15 cellular contexts compared by ENCODE assay signal in the genomic region with DNA sequence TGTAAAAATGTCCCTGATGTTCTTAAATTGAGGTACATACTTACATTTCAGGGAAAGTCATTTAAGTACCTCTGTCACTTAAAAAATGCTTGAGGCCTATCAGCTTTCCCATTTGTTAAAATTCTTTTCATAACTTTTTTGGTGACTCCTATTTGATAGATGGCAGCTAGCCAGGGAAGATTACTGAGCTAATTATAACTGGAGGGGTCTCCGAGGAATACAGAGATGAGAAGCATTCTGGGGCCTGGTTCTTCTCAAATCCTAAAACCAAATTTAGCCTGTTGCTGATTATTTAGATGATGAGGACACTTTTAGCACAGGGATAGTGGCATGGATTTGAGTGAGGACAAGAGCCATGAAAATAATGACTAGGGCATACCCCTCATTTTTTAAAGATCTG. TPM values are rescaled to one million over a fixed set of nuclear protein-coding genes. Genes with fewer than 3 reads are reported as not detected.
DNase-seq lines count a peak whose midpoint lies in the region; ATAC-seq and TF ChIP-seq lines count a peak whose summit lies in the region.
"Had no signal": no experiment of that assay in that cellular context is flagged by ENCODE, and none has a peak within 500 bp of the region (broad histone marks: within the 10 kb centered on the region; RNA-seq: fewer than 3 reads in every experiment).

No MANE protein-coding gene starts in this region.

- peaks cover 5 to 61% (median 23%) of the 10 kb centered on the region in 11 experiments; a peak in 12 of 22 replicates for H4K20me1 ChIP-seq in BLaER1 treated with 17β-estradiol and CSF1 and Interleukin-3, amounts not matched to agents 10 nM and 100 nM
- H4K20me1 ChIP-seq in osteoblast (ENCODE audit: insufficient read depth, low read length): peaks cover 42% of the 10 kb centered on the region

- H3K14ac ChIP-seq in mesenchymal stem cell (ENCODE audit: low read length in 2 of 2): no peak overlapping the region

- no peak overlapping the region for H4K8ac ChIP-seq in mesenchymal stem cell (ENCODE audit: low read length)

- H2BK120ac ChIP-seq in mesenchymal stem cell (ENCODE audit: low read depth, low read length): no peak overlapping the region

- WGBS in mesenchymal stem cell: 6% methylated on average over 1 of the region's 1 CpG

- no peak overlapping the region; a peak in 2 of 22 replicates for H3K27ac ChIP-seq in BLaER1 treated with 17β-estradiol and CSF1 and Interleukin-3, amounts not matched to agents 10 nM and 100 nM
- H3K27ac ChIP-seq in HUES48 (ENCODE audit: low read depth, low read length): peak overlapping the region; percentile 76
- no peak overlapping the region for H3K27ac ChIP-seq in mesenchymal stem cell (ENCODE audit: low read length, poor library complexity, severe bottlenecking)
- H3K27ac ChIP-seq in osteoblast (ENCODE audit: low read depth, low read length): no peak overlapping the region
- H3K27ac ChIP-seq: C4-2B had no signal

- H3K23ac ChIP-seq in mesenchymal stem cell (ENCODE audit: low read length in 2 of 2): no peak overlapping the region

- peaks cover 0 to 34% (median 17%) of the 10 kb centered on the region in 11 experiments; a peak in 16 of 22 replicates for H3K9me3 ChIP-seq in BLaER1 treated with 17β-estradiol and CSF1 and Interleukin-3, amounts not matched to agents 10 nM and 100 nM (replicated peaks in 1 of 11)
- H3K9me3 ChIP-seq in HUES48 (ENCODE audit: control insufficient read depth, insufficient read depth, low read length): no peaks in the 10 kb centered on the region
- H3K9me3 ChIP-seq in mesenchymal stem cell (ENCODE audit: control insufficient read depth, low read length): no peaks in the 10 kb centered on the region
- H3K9me3 ChIP-seq in osteoblast (ENCODE audit: low read depth, low read length): no peaks in the 10 kb centered on the region

- no peak overlapping the region for H2AK5ac ChIP-seq in mesenchymal stem cell (ENCODE audit: low read length, severe bottlenecking)

- H3K4me3 Mint-ChIP-seq in chondrocyte (ENCODE audit: unreplicated experiment): no peak overlapping the region
- H3K4me3 Mint-ChIP-seq: stimulated activated effector memory CD8-positive, alpha-beta T cell treated with anti-CD3 and anti-CD28 coated beads, Interleukin-12 subunit alpha, Interleukin-12 subunit beta, amount 100 ng/mL, for 72 hours had no signal

- H3K4me1 ChIP-seq in BLaER1 treated with 17β-estradiol and CSF1 and Interleukin-3, amounts not matched to agents 10 nM and 100 nM: peaks cover 25 to 69% (median 43%) of the 10 kb centered on the region in 10 experiments
- peaks cover 55% of the 10 kb centered on the region for H3K4me1 ChIP-seq in HUES48 (ENCODE audit: control insufficient read depth, insufficient read depth, low read length)
- no peaks in the 10 kb centered on the region for H3K4me1 ChIP-seq in mesenchymal stem cell (ENCODE audit: control insufficient read depth, insufficient read depth, low read depth, low read length)
- H3K4me1 ChIP-seq in osteoblast (ENCODE audit: insufficient read depth, low read length): peaks cover 31% of the 10 kb centered on the region

- H3K4me2 ChIP-seq in BLaER1 treated with 17β-estradiol and CSF1 and Interleukin-3, amounts not matched to agents 10 nM and 100 nM: peak overlapping the region; percentile 15 to 96 (median 65); a peak in 17 of 22 replicates
- no peak overlapping the region for H3K4me2 ChIP-seq in mesenchymal stem cell (ENCODE audit: low read length, poor library complexity, severe bottlenecking)
- no peak overlapping the region for H3K4me2 ChIP-seq in osteoblast (ENCODE audit: insufficient read depth, low read length)

- no peaks in the 10 kb centered on the region for H3K27me3 Mint-ChIP-seq in chondrocyte (ENCODE audit: low read depth)

- H2AFZ ChIP-seq in mesenchymal stem cell (ENCODE audit: low read depth, low read length) (no peak overlapping the region), osteoblast (ENCODE audit: low read length) (no peak overlapping the region)

- no peak overlapping the region for H4K91ac ChIP-seq in mesenchymal stem cell (ENCODE audit: low read length)

- no peak overlapping the region for H2BK15ac ChIP-seq in mesenchymal stem cell (ENCODE audit: low read depth, poor library complexity, severe bottlenecking)

- no peak overlapping the region for H3K9ac ChIP-seq in BLaER1 treated with 17β-estradiol and CSF1 and Interleukin-3, amounts not matched to agents 10 nM and 100 nM
- H3K9ac ChIP-seq in HUES48 (ENCODE audit: low read depth, low read length): peak overlapping the region; percentile 50
- H3K9ac ChIP-seq in mesenchymal stem cell (ENCODE audit: low read length): no peak overlapping the region

- peaks cover 94% of the 10 kb centered on the region for H3K79me2 ChIP-seq in osteoblast (ENCODE audit: insufficient read depth, low read length)

- H3K36me3 Mint-ChIP-seq in chondrocyte (ENCODE audit: low read depth): no peaks in the 10 kb centered on the region

- no peaks in the 10 kb centered on the region for H3K27me3 ChIP-seq in BLaER1 treated with 17β-estradiol and CSF1 and Interleukin-3, amounts not matched to agents 10 nM and 100 nM
- no peaks in the 10 kb centered on the region for H3K27me3 ChIP-seq in HUES48 (ENCODE audit: control insufficient read depth, insufficient read depth, low read length)
- H3K27me3 ChIP-seq in mesenchymal stem cell (ENCODE audit: control insufficient read depth in 1 of 2, insufficient read depth in 1 of 2, low read length in 2 of 2): no peaks in the 10 kb centered on the region
- no peaks in the 10 kb centered on the region for H3K27me3 ChIP-seq in osteoblast (ENCODE audit: insufficient read depth, low read length)

- H3K27ac Mint-ChIP-seq in chondrocyte (ENCODE audit: unreplicated experiment): peak overlapping the region; percentile 75
- H3K27ac Mint-ChIP-seq: stimulated activated effector memory CD8-positive, alpha-beta T cell treated with anti-CD3 and anti-CD28 coated beads, Interleukin-12 subunit alpha, Interleukin-12 subunit beta, amount 100 ng/mL, for 72 hours had no signal

- no peak overlapping the region for H3K4ac ChIP-seq in mesenchymal stem cell (ENCODE audit: low read depth in 1 of 2, low read length in 2 of 2)

- H3K4me3 ChIP-seq in BLaER1 treated with 17β-estradiol and CSF1 and Interleukin-3, amounts not matched to agents 10 nM and 100 nM: no peak overlapping the region
- H3K4me3 ChIP-seq in HUES48 (ENCODE audit: low read depth, low read length) (peak overlapping the region; percentile 83), mesenchymal stem cell (ENCODE audit: insufficient read depth in 1 of 2, low read depth in 1 of 2, low read length in 2 of 2) (no peak overlapping the region), osteoblast (ENCODE audit: insufficient read depth, low read length) (no peak overlapping the region)

- peaks cover 83% of the 10 kb centered on the region for H3K4me1 Mint-ChIP-seq in chondrocyte (ENCODE audit: low read depth)

- H2BK12ac ChIP-seq in mesenchymal stem cell (ENCODE audit: low read length in 2 of 2): no peak overlapping the region

- no peak overlapping the region for H3K18ac ChIP-seq in mesenchymal stem cell (ENCODE audit: low read depth in 1 of 2, low read length in 2 of 2)

- peaks cover 0 to 44% (median 19%) of the 10 kb centered on the region in 11 experiments; a peak in 14 of 22 replicates for H3K36me3 ChIP-seq in BLaER1 treated with 17β-estradiol and CSF1 and Interleukin-3, amounts not matched to agents 10 nM and 100 nM
- peaks cover 40% of the 10 kb centered on the region for H3K36me3 ChIP-seq in HUES48 (ENCODE audit: control insufficient read depth, insufficient read depth, low read length)
- no peaks in the 10 kb centered on the region for H3K36me3 ChIP-seq in mesenchymal stem cell (ENCODE audit: control insufficient read depth in 1 of 2, insufficient read depth in 2 of 2, low read depth in 1 of 2, low read length in 2 of 2)
- H3K36me3 ChIP-seq in osteoblast (ENCODE audit: insufficient read depth, low read length): no peaks in the 10 kb centered on the region

- no peak for ATAC-seq in HG03520 (IDR thresholded peaks at IDR 0.05; ENCODE audit: unreplicated experiment)
- ATAC-seq: stimulated activated effector memory CD8-positive, alpha-beta T cell treated with anti-CD3 and anti-CD28 coated beads, Interleukin-12 subunit alpha, Interleukin-12 subunit beta, amount 100 ng/mL, for 72 hours had no signal

- TF ChIP-seq CTCF in chondrocyte (IDR thresholded peaks at IDR 0.05) (no peak), osteoblast (IDR thresholded peaks at IDR 0.05; ENCODE audit: extremely low read depth, low read depth, low read length) (no peak)

- no peak overlapping the region for H2BK5ac ChIP-seq in mesenchymal stem cell (ENCODE audit: low read depth, low read length, poor library complexity, severe bottlenecking)

- H3K9me3 Mint-ChIP-seq in chondrocyte (ENCODE audit: low read depth): no peaks in the 10 kb centered on the region
- H3K9me3 Mint-ChIP-seq: stimulated activated effector memory CD8-positive, alpha-beta T cell treated with anti-CD3 and anti-CD28 coated beads, Interleukin-12 subunit alpha, Interleukin-12 subunit beta, amount 100 ng/mL, for 72 hours had no signal

- peaks cover 2% of the 10 kb centered on the region for H3K79me1 ChIP-seq in mesenchymal stem cell (replicated peaks; ENCODE audit: low read length, poor library complexity, severe bottlenecking)

- DNase-seq in chondrocyte (ENCODE audit: low spot score) (no peak), mesenchymal stem cell (peak; percentile 10), RKO (ENCODE audit: low spot score) (no peak), NOMO-1 treated with dmso at 0.1 percent for 144 hours (lab: John Stamatoyannopoulos, UW; ENCODE audit: unreplicated experiment) (no peak), osteoblast (ENCODE audit: insufficient read length, low spot score, missing footprints) (no peak)
- DNase-seq: aorta; islet precursor cell; NCI-H1417 treated with DMSO at 0.1 percent for 48 hours; NCI-H510A treated with DMSO at 0.1 percent for 48 hours; stimulated activated CD4-positive, alpha-beta T cell treated with anti-CD3 and anti-CD28 coated beads, Interleukin-4, amount 100 ng/mL, for 24 hours had no signal

RNA-seq across cellular contexts. Expression of gene UGP2, which starts 4.8 kb away (rescaled TPM):
- total RNA-seq in chondrocyte (99.5 to 112 TPM (median 105 TPM) in 3 replicates), osteoblast (123 and 133 TPM in 2 replicates)
- polyA plus RNA-seq in mesenchymal stem cell (2013, experiment 1 of 2): 101 TPM
- polyA plus RNA-seq in mesenchymal stem cell (2013, experiment 2 of 2): 106 TPM

Comparison
In these comparisons a context has a peak if more than half of its experiments do, and no peak if none do; other contexts are left out.
1. H3K4me2 ChIP-seq: peak in BLaER1 treated with 17β-estradiol and CSF1 and Interleukin-3, amounts not matched to agents 10 nM and 100 nM (11 of 11); none in mesenchymal stem cell (single experiment) and osteoblast (single experiment).